16 cellular contexts compared by ENCODE assay signal in the genomic region with DNA sequence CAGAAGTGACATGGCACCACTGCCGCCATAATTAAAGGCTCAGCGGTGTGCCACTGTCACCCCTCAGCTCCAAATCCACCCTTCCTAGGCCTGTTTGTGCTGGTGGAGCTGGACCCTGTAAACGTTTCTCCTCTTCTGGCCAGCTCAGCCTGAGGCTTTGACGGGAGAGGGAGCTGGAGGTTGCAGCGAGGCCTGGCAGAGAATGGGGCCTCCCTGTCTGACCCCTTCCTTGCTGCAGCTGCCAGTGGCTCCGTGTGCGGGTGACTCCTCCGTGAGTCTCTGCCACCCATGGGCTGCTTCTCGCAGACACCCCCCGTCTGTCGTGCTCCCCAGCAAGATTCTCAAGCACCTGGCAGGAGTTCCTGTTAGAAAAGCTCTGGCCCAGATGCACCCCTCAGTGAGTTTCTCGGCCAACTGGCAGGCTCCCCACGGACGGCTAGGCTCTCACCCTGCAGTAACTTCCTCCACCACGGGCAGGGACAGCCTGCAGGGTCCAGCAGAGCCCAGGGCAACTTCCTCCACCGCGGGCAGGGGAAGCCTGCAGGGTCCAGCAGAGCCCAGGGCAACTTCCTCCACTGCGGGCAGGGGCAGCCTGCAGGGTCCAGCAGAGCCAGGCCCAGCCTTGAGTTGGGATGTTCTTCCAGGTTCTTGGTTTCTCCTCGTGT. TPM values are rescaled to one million over a fixed set of nuclear protein-coding genes. Genes with fewer than 3 reads are reported as not detected.
DNase-seq lines count a peak whose midpoint lies in the region; ATAC-seq and TF ChIP-seq lines count a peak whose summit lies in the region.
"Had no signal": no experiment of that assay in that cellular context is flagged by ENCODE, and none has a peak within 500 bp of the region (broad histone marks: within the 10 kb centered on the region; RNA-seq: fewer than 3 reads in every experiment).

No MANE protein-coding gene starts in this region.

- no peaks in the 10 kb centered on the region for H3K36me3 Mint-ChIP-seq in activated CD4-positive, alpha-beta memory T cell treated with anti-CD3 and anti-CD28 coated beads for 36 hours
- H3K36me3 Mint-ChIP-seq in activated CD4-positive, alpha-beta memory T cell treated with anti-CD3 and anti-CD28 coated beads, Interleukin-2, amount 10 ng/mL, durations not matched to agents 7 days and 5 days (ENCODE audit: low read depth) = no peaks in the 10 kb centered on the region
- H3K36me3 Mint-ChIP-seq in endodermal cell (ENCODE audit: low read depth) (no peaks in the 10 kb centered on the region), MCF 10A (ENCODE audit: insufficient read depth, unreplicated experiment) (no peaks in the 10 kb centered on the region)
- H3K36me3 Mint-ChIP-seq: T-cell had no signal

- H3K4me1 ChIP-seq in endodermal cell (ENCODE audit: control insufficient read depth, insufficient read depth, low read length) = peaks cover 5% of the 10 kb centered on the region
- H3K4me1 ChIP-seq in uterus = no peaks in the 10 kb centered on the region

- H3K27ac Mint-ChIP-seq in activated CD4-positive, alpha-beta memory T cell treated with anti-CD3 and anti-CD28 coated beads for 36 hours = peak overlapping the region; percentile 43
- no peak overlapping the region for H3K27ac Mint-ChIP-seq in activated CD4-positive, alpha-beta memory T cell treated with anti-CD3 and anti-CD28 coated beads, Interleukin-2, amount 10 ng/mL, durations not matched to agents 7 days and 5 days
- H3K27ac Mint-ChIP-seq in endodermal cell (no peak overlapping the region), MCF 10A (ENCODE audit: low read depth, unreplicated experiment) (no peak overlapping the region)
- H3K27ac Mint-ChIP-seq: T-cell had no signal

- TF ChIP-seq POLR2A in uterus (IDR thresholded peaks at IDR 0.05) = no peak

- no TSS peak for BruUV-seq in MCF 10A (replicated peaks; lab: Mats Ljungman, UMichigan)

- POLR2A ChIA-PET in activated CD4-positive, alpha-beta memory T cell treated with anti-CD3 and anti-CD28 coated beads for 36 hours (lab: Charles Lee) = no interaction called here
- POLR2A ChIA-PET in activated CD4-positive, alpha-beta memory T cell treated with anti-CD3 and anti-CD28 coated beads, Interleukin-2, amount 10 ng/mL, durations not matched to agents 7 days and 5 days (lab: Charles Lee) = interaction anchor here (0.9 kb wide), 1 partner anchor 14 kb away, joined by 3 read pairs; no protein-coding TSS in a partner anchor
- POLR2A ChIA-PET in MCF 10A (lab: Yijun Ruan, JAX) = no interaction called here

- H3K4me3 ChIP-seq in endodermal cell (ENCODE audit: low read length) (no peak overlapping the region), uterus (no peak overlapping the region)
- H3K4me3 ChIP-seq: A549, gastroesophageal sphincter had no signal

- no peaks in the 10 kb centered on the region for H3K36me3 ChIP-seq in endodermal cell (ENCODE audit: control insufficient read depth, insufficient read depth, low read length)
- H3K36me3 ChIP-seq in uterus = no peaks in the 10 kb centered on the region
- H3K36me3 ChIP-seq: gastroesophageal sphincter had no signal

- TF ChIP-seq CTCF in endodermal cell (conservative IDR thresholded peaks at IDR 0.05) = no peak
- no peak for TF ChIP-seq CTCF in uterus (IDR thresholded peaks at IDR 0.05)
- no peak for TF ChIP-seq CTCF in MCF 10A (IDR thresholded peaks at IDR 0.05; ENCODE audit: unreplicated experiment)

- no peak for ATAC-seq in HG03139 (IDR thresholded peaks at IDR 0.05; ENCODE audit: unreplicated experiment)
- ATAC-seq: A549; activated T-cell treated with anti-CD3 and anti-CD28 coated beads, Interleukin-2, amount 50 U/mL, for 4 hours; gastroesophageal sphincter; T-cell had no signal

- no peak overlapping the region for H3K4me3 Mint-ChIP-seq in activated CD4-positive, alpha-beta memory T cell treated with anti-CD3 and anti-CD28 coated beads for 36 hours
- no peak overlapping the region for H3K4me3 Mint-ChIP-seq in activated CD4-positive, alpha-beta memory T cell treated with anti-CD3 and anti-CD28 coated beads, Interleukin-2, amount 10 ng/mL, durations not matched to agents 7 days and 5 days
- H3K4me3 Mint-ChIP-seq in endodermal cell (no peak overlapping the region), MCF 10A (ENCODE audit: unreplicated experiment) (no peak overlapping the region)
- H3K4me3 Mint-ChIP-seq: activated T-cell treated with anti-CD3 and anti-CD28 coated beads, Interleukin-2, amount 50 U/mL, for 4 hours; central memory CD8-positive, alpha-beta T cell; T-cell had no signal

- peaks cover 4% of the 10 kb centered on the region for H3K27me3 ChIP-seq in endodermal cell (ENCODE audit: control insufficient read depth, insufficient read depth, low read length, poor library complexity, severe bottlenecking)
- H3K27me3 ChIP-seq in uterus = no peaks in the 10 kb centered on the region
- H3K27me3 ChIP-seq: gastroesophageal sphincter had no signal

- no peaks in the 10 kb centered on the region for H3K9me3 Mint-ChIP-seq in activated CD4-positive, alpha-beta memory T cell treated with anti-CD3 and anti-CD28 coated beads for 36 hours
- H3K9me3 Mint-ChIP-seq in activated CD4-positive, alpha-beta memory T cell treated with anti-CD3 and anti-CD28 coated beads, Interleukin-2, amount 10 ng/mL, durations not matched to agents 7 days and 5 days = no peaks in the 10 kb centered on the region
- H3K9me3 Mint-ChIP-seq in endodermal cell (no peaks in the 10 kb centered on the region), MCF 10A (ENCODE audit: unreplicated experiment) (no peaks in the 10 kb centered on the region)
- H3K9me3 Mint-ChIP-seq: activated T-cell treated with anti-CD3 and anti-CD28 coated beads, Interleukin-2, amount 50 U/mL, for 4 hours; central memory CD8-positive, alpha-beta T cell; T-cell had no signal

- intact Hi-C loops in activated CD4-positive, alpha-beta memory T cell treated with anti-CD3 and anti-CD28 coated beads for 36 hours (cut with micrococcal nuclease) = no loop called here
- intact Hi-C loops in uterus (cut with DNase I; ENCODE audit: low total_unique reads) (no loop called here), MCF 10A (cut with micrococcal nuclease) (loop anchor here (10.0 kb wide), 1 partner anchor 118 kb away; no protein-coding TSS in a partner anchor)

- DNase-seq in activated CD4-positive, alpha-beta memory T cell treated with anti-CD3 and anti-CD28 coated beads for 36 hours = no peak
- DNase-seq in activated CD4-positive, alpha-beta memory T cell treated with anti-CD3 and anti-CD28 coated beads, Interleukin-2, amount 10 ng/mL, durations not matched to agents 7 days and 5 days = no peak
- DNase-seq in endodermal cell (peak; percentile 47), mucosa of gallbladder (ENCODE audit: low spot score) (peak; percentile 34), uterus (peak; percentile 16 to 17), MCF 10A (ENCODE audit: unreplicated experiment) (no peak), AG08395 (ENCODE audit: low spot score) (no peak)
- DNase-seq: activated CD4-positive, alpha-beta T cell treated with anti-CD3 and anti-CD28 coated beads for 48 hours; activated T-cell treated with anti-CD3 and anti-CD28 coated beads, Interleukin-2, amount 50 U/mL, for 4 hours; NCI-H345; stimulated activated CD4-positive, alpha-beta T cell treated with anti-CD3 and anti-CD28 coated beads, Interleukin-4, amount 100 ng/mL, for 1 hour; T-cell had no signal

- 89 to 93% methylated on average over 16 to 19 of the region's 19 CpGs for WGBS in endodermal cell (ENCODE audit: insufficient coverage in 1 of 2, insufficient read length in 1 of 2), 2 experiments

- H3K9me3 ChIP-seq in endodermal cell (ENCODE audit: control insufficient read depth, low read length) = no peaks in the 10 kb centered on the region
- no peaks in the 10 kb centered on the region for H3K9me3 ChIP-seq in uterus
- H3K9me3 ChIP-seq: A549, gastroesophageal sphincter had no signal

- H3K27me3 Mint-ChIP-seq in activated CD4-positive, alpha-beta memory T cell treated with anti-CD3 and anti-CD28 coated beads for 36 hours = peaks cover 2% of the 10 kb centered on the region
- peaks cover 9% of the 10 kb centered on the region for H3K27me3 Mint-ChIP-seq in activated CD4-positive, alpha-beta memory T cell treated with anti-CD3 and anti-CD28 coated beads, Interleukin-2, amount 10 ng/mL, durations not matched to agents 7 days and 5 days
- H3K27me3 Mint-ChIP-seq in endodermal cell (ENCODE audit: insufficient read depth) (peaks cover 15% of the 10 kb centered on the region), MCF 10A (ENCODE audit: insufficient read depth, unreplicated experiment) (no peaks in the 10 kb centered on the region)

- no peak overlapping the region for H3K27ac ChIP-seq in endodermal cell (ENCODE audit: low read depth, low read length)
- H3K27ac ChIP-seq in uterus = no peak overlapping the region
- H3K27ac ChIP-seq: A549 had no signal

- H3K9ac ChIP-seq in endodermal cell (ENCODE audit: extremely low read depth, low read length, poor library complexity, severe bottlenecking) = no peak overlapping the region

- CTCF ChIA-PET in activated CD4-positive, alpha-beta memory T cell treated with anti-CD3 and anti-CD28 coated beads for 36 hours (lab: Charles Lee) = no interaction called here
- CTCF ChIA-PET in activated CD4-positive, alpha-beta memory T cell treated with anti-CD3 and anti-CD28 coated beads, Interleukin-2, amount 10 ng/mL, durations not matched to agents 7 days and 5 days (lab: Charles Lee) = no interaction called here
- CTCF ChIA-PET in MCF 10A (lab: Yijun Ruan, JAX) = interaction anchor here (0.6 kb wide), 2 partner anchors 39 to 903 kb away, joined by 3 to 4 read pairs; no protein-coding TSS in a partner anchor

- peaks cover 8% of the 10 kb centered on the region for H3K4me1 Mint-ChIP-seq in activated CD4-positive, alpha-beta memory T cell treated with anti-CD3 and anti-CD28 coated beads for 36 hours (ENCODE audit: low read depth)
- H3K4me1 Mint-ChIP-seq in activated CD4-positive, alpha-beta memory T cell treated with anti-CD3 and anti-CD28 coated beads, Interleukin-2, amount 10 ng/mL, durations not matched to agents 7 days and 5 days = peaks cover 15% of the 10 kb centered on the region
- no peaks in the 10 kb centered on the region for H3K4me1 Mint-ChIP-seq in endodermal cell
- no peaks in the 10 kb centered on the region for H3K4me1 Mint-ChIP-seq in MCF 10A (ENCODE audit: insufficient read depth, unreplicated experiment)

RNA-seq across cellular contexts. Expression of a gene that starts 4.7 kb away (rescaled TPM):
- total RNA-seq in activated CD4-positive, alpha-beta memory T cell treated with anti-CD3 and anti-CD28 coated beads for 36 hours = 10 to 100 TPM; 17.1 to 17.3 TPM
- 10 to 100 TPM; 30.3 to 31.6 TPM for total RNA-seq in activated CD4-positive, alpha-beta memory T cell treated with anti-CD3 and anti-CD28 coated beads, Interleukin-2, amount 10 ng/mL, durations not matched to agents 7 days and 5 days
- total RNA-seq in endodermal cell = 10 to 100 TPM; 28.4 to 32.5 TPM
- 23.4 TPM for polyA plus RNA-seq in endodermal cell (2013, experiment 1 of 2)
- polyA plus RNA-seq in endodermal cell (2013, experiment 2 of 2) = 20.2 TPM
- 31.5 TPM for total RNA-seq in mucosa of gallbladder
- total RNA-seq in uterus = 10 to 100 TPM in 3 of 4 donors, 1 to 10 TPM in 1; 3.6 to 33.2 (median 19.8) TPM
- total RNA-seq in MCF 10A (2022) = 19.5 and 22.6 TPM in 2 replicates

RNA-seq across cellular contexts. Expression of a gene that starts 48.0 kb away (rescaled TPM):
- 1 to 10 TPM; 3.3 to 3.6 TPM for total RNA-seq in activated CD4-positive, alpha-beta memory T cell treated with anti-CD3 and anti-CD28 coated beads for 36 hours
- total RNA-seq in activated CD4-positive, alpha-beta memory T cell treated with anti-CD3 and anti-CD28 coated beads, Interleukin-2, amount 10 ng/mL, durations not matched to agents 7 days and 5 days = 1 to 10 TPM; 1.5 to 2.4 TPM
- total RNA-seq in endodermal cell = 10 to 100 TPM; 24.9 to 32.7 TPM
- polyA plus RNA-seq in endodermal cell (2013, experiment 1 of 2) = 41.7 TPM
- polyA plus RNA-seq in endodermal cell (2013, experiment 2 of 2) = 39.0 TPM
- 101 TPM for total RNA-seq in mucosa of gallbladder
- 10 to 100 TPM; 16.5 to 70.7 (median 45.8) TPM for total RNA-seq in uterus
- 46.4 and 67.0 TPM in 2 replicates for total RNA-seq in MCF 10A (2022)

Comparison
In these comparisons a context has a peak if more than half of its experiments do, and no peak if none do; other contexts are left out.
1. DNase-seq: peak in endodermal cell (single experiment), mucosa of gallbladder (single experiment) and uterus (2 of 2); none in activated CD4-positive, alpha-beta memory T cell treated with anti-CD3 and anti-CD28 coated beads for 36 hours (single experiment), activated CD4-positive, alpha-beta memory T cell treated with anti-CD3 and anti-CD28 coated beads, Interleukin-2, amount 10 ng/mL, durations not matched to agents 7 days and 5 days (single experiment), MCF 10A (single experiment) and AG08395 (single experiment).